11 cellular contexts compared by ENCODE assay signal in the genomic region with DNA sequence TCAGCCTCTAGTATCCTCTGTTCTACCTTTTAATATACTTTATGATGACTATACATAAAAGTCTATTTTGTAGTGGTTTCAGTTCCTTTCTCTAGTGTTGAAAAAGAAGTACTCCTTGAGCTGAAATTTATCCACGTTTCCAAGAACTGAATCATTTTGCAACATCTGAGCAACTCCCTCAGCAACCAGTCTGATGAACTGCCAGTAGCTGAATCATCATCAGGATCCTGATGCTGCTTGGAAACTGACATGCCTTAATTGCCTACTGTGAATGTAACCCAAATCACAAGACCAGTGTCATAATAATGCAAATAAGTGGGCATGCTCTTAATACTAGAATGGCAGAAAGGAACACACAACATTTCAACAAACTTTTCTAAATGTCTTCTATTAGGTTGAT.
A peak's percentile ranks its signal among the peaks of the same experiment; 100 is the strongest.
DNase-seq lines count a peak whose midpoint lies in the region; ATAC-seq, FAIRE-seq and TF ChIP-seq lines count a peak whose summit lies in the region.
"Had no signal": no experiment of that assay in that cellular context is flagged by ENCODE, and none has a peak within 500 bp of the region (broad histone marks: within the 10 kb centered on the region; RNA-seq: fewer than 3 reads in every experiment).

No MANE protein-coding gene starts in this region.

- dilution Hi-C loops in IMR-90 (cut with HindIII; ENCODE audit: low sequenced_read_pairs, unreplicated experiment): no loop called here

- H4K91ac ChIP-seq in IMR-90 (ENCODE audit: insufficient read depth, low read depth, low read length): no peak overlapping the region

- H2BK5ac ChIP-seq in IMR-90 (ENCODE audit: low read depth, low read length, poor library complexity, severe bottlenecking): no peak overlapping the region

- no peak overlapping the region for H2AK9ac ChIP-seq in IMR-90 (replicated peaks; ENCODE audit: low read depth, low read length, poor library complexity)

- no peak for FAIRE-seq in urothelium cell line (lab: Jason Lieb, UNC)
- FAIRE-seq: GM18507 had no signal

- no peak overlapping the region for H2BK15ac ChIP-seq in IMR-90 (ENCODE audit: low read depth, low read length)

- H3K27ac ChIP-seq in IMR-90 (ENCODE audit: insufficient read depth, low read length): no peak overlapping the region

- H3K56ac ChIP-seq in IMR-90 (ENCODE audit: extremely low read depth, insufficient read depth, low read length): no peak overlapping the region

- POLR2A ChIA-PET in IMR-90 (lab: Charles Lee; ENCODE audit: unreplicated experiment): no interaction called here

- in situ Hi-C loops in IMR-90 (cut with MboI; ENCODE audit: low sequenced_read_pairs): no loop called here

- H3K4ac ChIP-seq in IMR-90 (ENCODE audit: low read depth, low read length): no peak overlapping the region

- H3K4me3 ChIP-seq in IMR-90 (ENCODE audit: insufficient read depth, low read depth, low read length): no peak overlapping the region

- no peaks in the 10 kb centered on the region for H4K20me1 ChIP-seq in IMR-90 (ENCODE audit: insufficient read depth, low read length)

- ATAC-seq in IMR-90 (ENCODE audit: low read depth) (peak; percentile 17; the same call in 1 of the 2 replicates), HG03354 (IDR thresholded peaks at IDR 0.05; ENCODE audit: poor library complexity, severe bottlenecking, unreplicated experiment) (no peak)
- ATAC-seq in stimulated activated memory B cell treated with anti-CD40 and anti-IgM and Interleukin-4, amounts not matched to agents 10 μg/mL and 1 μg/mL and 100 μg/mL, for 72 hours: no peak

- DNase-seq in AG08395 (ENCODE audit: low spot score): peak; percentile 84
- peak; percentile 50 for DNase-seq in IMR-90
- DNase-seq in amniotic stem cell (lab: John Stamatoyannopoulos, UW): peak; percentile 49
- DNase-seq in hepatic stellate cell (ENCODE audit: low spot score): peak; percentile 3
- DNase-seq in DMS79 treated with DMSO at 0.1 percent for 48 hours (lab: John Stamatoyannopoulos, UW): no peak
- DNase-seq in urothelium cell line (ENCODE audit: low spot score): no peak
- DNase-seq: CD4-positive, alpha-beta memory T cell; NCI-H187 had no signal

- H3K23ac ChIP-seq in IMR-90 (ENCODE audit: low read depth, low read length): no peak overlapping the region

- H3K9ac ChIP-seq in IMR-90 (ENCODE audit: low read depth, low read length): no peak overlapping the region

- H3K79me1 ChIP-seq in IMR-90 (ENCODE audit: low read depth in 1 of 2, low read length in 2 of 2): no peaks in the 10 kb centered on the region

- H3K27ac Mint-ChIP-seq in stimulated activated memory B cell treated with anti-CD40 and anti-IgM and Interleukin-4, amounts not matched to agents 10 μg/mL and 1 μg/mL and 100 μg/mL, for 72 hours: no peak overlapping the region

- H3K36me3 ChIP-seq in IMR-90 (ENCODE audit: control insufficient read depth, insufficient read depth, low read length): no peaks in the 10 kb centered on the region

- no peak overlapping the region for H2BK20ac ChIP-seq in IMR-90 (ENCODE audit: low read depth, low read length)

- peaks cover 8% of the 10 kb centered on the region for H3K9me3 Mint-ChIP-seq in stimulated activated memory B cell treated with anti-CD40 and anti-IgM and Interleukin-4, amounts not matched to agents 10 μg/mL and 1 μg/mL and 100 μg/mL, for 72 hours

- H3K27me3 ChIP-seq in IMR-90 (ENCODE audit: control insufficient read depth, insufficient read depth, low read length): no peaks in the 10 kb centered on the region

- H3K9me3 ChIP-seq in IMR-90 (ENCODE audit: control insufficient read depth, insufficient read depth, low read length): no peaks in the 10 kb centered on the region

- no peaks in the 10 kb centered on the region for H3K4me1 Mint-ChIP-seq in stimulated activated memory B cell treated with anti-CD40 and anti-IgM and Interleukin-4, amounts not matched to agents 10 μg/mL and 1 μg/mL and 100 μg/mL, for 72 hours
- H3K4me1 Mint-ChIP-seq: CD4-positive, alpha-beta memory T cell had no signal

- no CpG with 5 or more reads among the region's 1 CpG for WGBS in IMR-90 (ENCODE audit: extremely low coverage in 2 of 2, insufficient read length in 1 of 2), 2 experiments

- H3K27me3 Mint-ChIP-seq in stimulated activated memory B cell treated with anti-CD40 and anti-IgM and Interleukin-4, amounts not matched to agents 10 μg/mL and 1 μg/mL and 100 μg/mL, for 72 hours: no peaks in the 10 kb centered on the region

- H2AK5ac ChIP-seq in IMR-90 (ENCODE audit: low read depth, low read length): no peak overlapping the region

- TF ChIP-seq CTCF in IMR-90 (conservative IDR thresholded peaks at IDR 0.05; ENCODE audit: low read depth, low read length): no peak

- BruUV-seq in IMR-90 (replicated peaks; lab: Mats Ljungman, UMichigan): no TSS peak

- no peak for TF ChIP-seq POLR2A in IMR-90 (IDR thresholded peaks at IDR 0.05; ENCODE audit: low read depth, low read length)

- H2AFZ ChIP-seq in IMR-90 (replicated peaks; ENCODE audit: low read length, poor library complexity): no peak overlapping the region

- H3K4me3 Mint-ChIP-seq in stimulated activated memory B cell treated with anti-CD40 and anti-IgM and Interleukin-4, amounts not matched to agents 10 μg/mL and 1 μg/mL and 100 μg/mL, for 72 hours: no peak overlapping the region
- H3K4me3 Mint-ChIP-seq: CD4-positive, alpha-beta memory T cell had no signal

- CTCF ChIA-PET in IMR-90 (lab: Yijun Ruan, JAX): no interaction called here

- intact Hi-C loops in IMR-90 (cut with micrococcal nuclease): no loop called here

- H4K8ac ChIP-seq in IMR-90 (ENCODE audit: low read depth in 2 of 2, low read length in 2 of 2): no peak overlapping the region

- no peak overlapping the region for H4K5ac ChIP-seq in IMR-90 (ENCODE audit: low read depth, low read length)

- no peak overlapping the region for H2BK120ac ChIP-seq in IMR-90 (ENCODE audit: low read depth, low read length)

- no peak overlapping the region for H3K18ac ChIP-seq in IMR-90 (ENCODE audit: low read depth, low read length)

- no peaks in the 10 kb centered on the region for H3K36me3 Mint-ChIP-seq in stimulated activated memory B cell treated with anti-CD40 and anti-IgM and Interleukin-4, amounts not matched to agents 10 μg/mL and 1 μg/mL and 100 μg/mL, for 72 hours
- H3K36me3 Mint-ChIP-seq: CD4-positive, alpha-beta memory T cell had no signal

- no peak for TF ChIP-seq RAD21 in IMR-90 (IDR thresholded peaks at IDR 0.05; ENCODE audit: low read length)

- H3K9me1 ChIP-seq in IMR-90 (ENCODE audit: insufficient read depth, low read length): no peaks in the 10 kb centered on the region

- H3K4me1 ChIP-seq in IMR-90 (ENCODE audit: control insufficient read depth, insufficient read depth, low read length): no peaks in the 10 kb centered on the region

- H3K4me2 ChIP-seq in IMR-90 (ENCODE audit: low read depth, low read length): no peak overlapping the region

- H3K14ac ChIP-seq in IMR-90 (replicated peaks; ENCODE audit: low read depth, low read length): no peak overlapping the region

TF ChIP-seq in IMR-90, 13 proteins besides CTCF, POLR2A, EP300 and RAD21:
- no peak for TF ChIP-seq RCOR1 (IDR thresholded peaks at IDR 0.05; ENCODE audit: insufficient replicate concordance, low read length)
- 0 out of 2 replicates have a peak, but pooled peaks have one; percentile 3 for TF ChIP-seq CEBPB (IDR thresholded peaks at IDR 0.05; ENCODE audit: low read depth, low read length)
- TF ChIP-seq NFE2L2 (IDR thresholded peaks at IDR 0.05; ENCODE audit: low read depth, low read length): no peak

Comparison
In these comparisons a context has a peak if more than half of its experiments do, and no peak if none do; other contexts are left out.
1. DNase-seq: peak in AG08395 (single experiment), IMR-90 (single experiment), amniotic stem cell (single experiment) and hepatic stellate cell (single experiment); none in DMS79 treated with DMSO at 0.1 percent for 48 hours (single experiment) and urothelium cell line (single experiment).